ENCODE assay signal across 39 cellular contexts in genomic region chr11:5727691-5728090, GRCh38. TPM values are rescaled to one million over a fixed set of nuclear protein-coding genes. Genes with fewer than 3 reads are reported as not detected.
"Had no signal": no experiment of that assay in that cellular context is flagged by ENCODE, and none has a peak within 500 bp of the region (broad histone marks: within the 10 kb centered on the region; RNA-seq: fewer than 3 reads in every experiment).

No MANE protein-coding gene starts in this region.

- H3K27me3 ChIP-seq: MG63 had no signal

- H3K4me3 ChIP-seq: MG63 had no signal

- DNase-seq: Karpas-422, Kasumi-1, MG63, MM.1S, MV-4-11, NCI-H1048, NCI-H1092, NCI-H1092 treated with DMSO at 0.1 percent for 48 hours, NCI-H1105, NCI-H1105 treated with DMSO at 0.1 percent for 48 hours, NCI-H1417, NCI-H1417 treated with DMSO at 0.1 percent for 48 hours, NCI-H1436, NCI-H1436 treated with DMSO at 0.1 percent for 48 hours, NCI-H146, NCI-H1694, NCI-H1694 treated with DMSO at 0.1 percent for 48 hours, NCI-H187, NCI-H187 treated with DMSO at 0.1 percent for 48 hours, NCI-H1930, NCI-H2029, NCI-H2029 treated with DMSO at 0.1 percent for 48 hours, NCI-H2081, NCI-H2081 treated with DMSO at 0.1 percent for 48 hours, NCI-H2107, NCI-H2171, NCI-H2171 treated with DMSO at 0.1 percent for 48 hours, NCI-H2227 treated with DMSO at 0.1 percent for 48 hours, NCI-H226, NCI-H345, NCI-H446, NCI-H446 treated with DMSO at 0.1 percent for 48 hours, NCI-H510A, NCI-H510A treated with DMSO at 0.1 percent for 48 hours had no signal

- H3K9ac ChIP-seq: KMS-11 had no signal

- H3K4me2 ChIP-seq: KMS-11 had no signal

- H3K27ac ChIP-seq: KMS-11 had no signal

- H3K9me3 ChIP-seq: MG63 had no signal

- H3K36me3 ChIP-seq: MG63 had no signal

RNA-seq across cellular contexts. Expression of gene OR56B1, which starts 8.6 kb away (rescaled TPM):
- total RNA-seq: LHCN-M2, M059J, MCF 10A, NCI-H460 had no signal

RNA-seq across cellular contexts. Expression of gene OR52N4, which starts 26.4 kb away (rescaled TPM):
- total RNA-seq: LHCN-M2, M059J, MCF 10A, NCI-H460 had no signal

RNA-seq across cellular contexts. Expression of gene OR52N5, which starts 55.5 kb away (rescaled TPM):
- total RNA-seq: LHCN-M2, M059J, MCF 10A, NCI-H460 had no signal
